ENCODE assay signal across 1 cellular context in genomic region chr14:45135659-45136314, GRCh38.
TF ChIP-seq lines count a peak whose summit lies in the region.

FANCM (plus strand) TSS chr14:45135930; CDS start chr14:45136032, 102 bp downstream.

TF ChIP-seq in HepG2, 621 proteins besides CTCF, POLR2A, EP300 and RAD21 (continued from another document and continues in another):
- TF ChIP-seq ZNF687 (CRISPR knock-in tag; IDR thresholded peaks at IDR 0.05) (peak; percentile 67), ZNF12 (CRISPR knock-in tag; IDR thresholded peaks at IDR 0.05) (0 out of 2 replicates have a peak, but pooled peaks have one; percentile 29), HNF1A (IDR thresholded peaks at IDR 0.05; ENCODE audit: low read depth) (peak; percentile 23; the same call in 1 of the 2 replicates), HNF1A (CRISPR knock-in tag; IDR thresholded peaks at IDR 0.05; ENCODE audit: borderline replicate concordance) (no peak), ZFX (CRISPR knock-in tag; IDR thresholded peaks at IDR 0.05; ENCODE audit: low read depth) (peak; percentile 50), TFDP2 (CRISPR knock-in tag; IDR thresholded peaks at IDR 0.05) (peak; percentile 97), ETV5 (CRISPR knock-in tag; IDR thresholded peaks at IDR 0.05; ENCODE audit: borderline replicate concordance) (peak; percentile 68; the same call in 1 of the 2 replicates), ZNF329 (CRISPR knock-in tag; IDR thresholded peaks at IDR 0.05; ENCODE audit: low read depth) (peak; percentile 69; the same call in 1 of the 2 replicates), PHF20 (CRISPR knock-in tag; IDR thresholded peaks at IDR 0.05) (peak; percentile 84), TFDP1 (CRISPR knock-in tag; IDR thresholded peaks at IDR 0.05; ENCODE audit: borderline replicate concordance) (peak; percentile 97), SP2 (CRISPR knock-in tag; IDR thresholded peaks at IDR 0.05) (peak; percentile 86), GMEB1 (CRISPR knock-in tag; IDR thresholded peaks at IDR 0.05; ENCODE audit: borderline replicate concordance) (peak; percentile 49; the same call in 1 of the 2 replicates), ZNF274 (CRISPR knock-in tag; IDR thresholded peaks at IDR 0.05) (0 out of 2 replicates have a peak, but pooled peaks have one; percentile 65), TGIF2 (CRISPR knock-in tag; IDR thresholded peaks at IDR 0.05) (peak; percentile 97), ZGPAT (CRISPR knock-in tag; IDR thresholded peaks at IDR 0.05) (peak; percentile 59), LBX2 (CRISPR knock-in tag; IDR thresholded peaks at IDR 0.05; ENCODE audit: borderline replicate concordance) (no peak), SPEN (CRISPR knock-in tag; IDR thresholded peaks at IDR 0.05; ENCODE audit: low read depth) (peak; percentile 38; the same call in 1 of the 2 replicates), HDAC2 (CRISPR knock-in tag; IDR thresholded peaks at IDR 0.05) (peak; percentile 43; the same call in 1 of the 2 replicates), MNT (IDR thresholded peaks at IDR 0.05) (peak; percentile 13; the same call in 1 of the 2 replicates), NKX3-1 (CRISPR knock-in tag; IDR thresholded peaks at IDR 0.05) (peak; percentile 29; the same call in 1 of the 2 replicates), ZNF24 (IDR thresholded peaks at IDR 0.05) (no peak), CSRNP1 (CRISPR knock-in tag; IDR thresholded peaks at IDR 0.05) (peak; percentile 61; the same call in 1 of the 2 replicates), SMAD1 (CRISPR knock-in tag; IDR thresholded peaks at IDR 0.05; ENCODE audit: borderline replicate concordance, low read depth) (peak; percentile 91; the same call in 1 of the 2 replicates), HOXA5 (CRISPR knock-in tag; IDR thresholded peaks at IDR 0.05) (0 out of 2 replicates have a peak, but pooled peaks have one; percentile 20), THAP9 (CRISPR knock-in tag; IDR thresholded peaks at IDR 0.05; ENCODE audit: borderline replicate concordance) (peak; percentile 61; the same call in 1 of the 2 replicates)
